Comparison of ENCODE assay signal across 18 cellular contexts in genomic region chr6:74551896-74552295, GRCh38.
A peak's percentile ranks its signal among the peaks of the same experiment; 100 is the strongest.
DNase-seq lines count a peak whose midpoint lies in the region; TF ChIP-seq lines count a peak whose summit lies in the region.
"Had no signal": no experiment of that assay in that cellular context is flagged by ENCODE, and none has a peak within 500 bp of the region (broad histone marks: within the 10 kb centered on the region; RNA-seq: fewer than 3 reads in every experiment).

No MANE protein-coding gene starts in this region.

- H3K79me1 ChIP-seq in mesendoderm (ENCODE audit: low read length), result no peaks in the 10 kb centered on the region

- TF ChIP-seq CTCF in BJ (IDR thresholded peaks at IDR 0.05; ENCODE audit: insufficient read depth, low read depth, low read length) (no peak), ovary (IDR thresholded peaks at IDR 0.05) (no peak)

- H4K5ac ChIP-seq in mesendoderm (ENCODE audit: low read length), result no peak overlapping the region

- CTCF ChIA-PET in BJ (lab: Yijun Ruan, JAX), result interaction anchor here (0.6 kb wide), 1 partner anchor 31 kb away, joined by 3 read pairs; no protein-coding TSS in a partner anchor

- TF ChIP-seq EP300 in ovary (IDR thresholded peaks at IDR 0.05), result no peak

- intact Hi-C loops in ovary (cut with DNase I), result no loop called here

- H3K4me3 ChIP-seq in BJ (ENCODE audit: low read depth, low read length) (no peak overlapping the region), ovary (no peak overlapping the region), mesendoderm (ENCODE audit: low read length) (no peak overlapping the region)

- H2BK15ac ChIP-seq in mesendoderm (replicated peaks; ENCODE audit: low read depth), result no peak overlapping the region

- H3K56ac ChIP-seq in mesendoderm (ENCODE audit: low read length), result no peak overlapping the region

- H3K9me3 ChIP-seq in ovary, result no peaks in the 10 kb centered on the region
- H3K9me3 ChIP-seq: Caco-2 had no signal

- no peaks in the 10 kb centered on the region for H3K27me3 ChIP-seq in BJ (ENCODE audit: control insufficient read depth, insufficient read depth, low read length)
- H3K27me3 ChIP-seq in ovary, result no peaks in the 10 kb centered on the region
- H3K27me3 ChIP-seq in mesendoderm (ENCODE audit: insufficient read depth, low read length, poor library complexity), result no peaks in the 10 kb centered on the region

- POLR2A ChIA-PET in BJ (lab: Charles Lee), result interaction anchor here (0.5 kb wide), 1 partner anchor 26 kb away, joined by 6 read pairs; no protein-coding TSS in a partner anchor

- no peak overlapping the region for H3K9ac ChIP-seq in mesendoderm (ENCODE audit: low read length)
- H3K9ac ChIP-seq: KMS-11 had no signal

- H2BK120ac ChIP-seq in mesendoderm (ENCODE audit: low read depth, low read length), result no peak overlapping the region

- H4K8ac ChIP-seq in mesendoderm (ENCODE audit: low read depth, low read length), result no peak overlapping the region

- DNase-seq in BJ (ENCODE audit: low read depth), result peak; percentile 2
- DNase-seq in LHCN-M2 (ENCODE audit: low read depth), result peak; percentile 43
- peak; percentile 77 for DNase-seq in fibroblast of gingiva (ENCODE audit: low read depth)
- peak; percentile 51 for DNase-seq in stromal cell of bone marrow (ENCODE audit: low read depth)
- DNase-seq in AML-193 (lab: John Stamatoyannopoulos, UW), result no peak
- no peak for DNase-seq in ovary
- no peak for DNase-seq in mesendoderm
- DNase-seq: ACHN, Caco-2, DMS79, GDM1, MM.1S, NCI-H1105 treated with DMSO at 0.1 percent for 48 hours, NCI-H2029, NCI-H2171 treated with DMSO at 0.1 percent for 48 hours, NCI-H510A, SIG-M5 had no signal

- H3K18ac ChIP-seq in mesendoderm (ENCODE audit: low read length), result no peak overlapping the region

- no peaks in the 10 kb centered on the region for H3K36me3 ChIP-seq in BJ (ENCODE audit: control insufficient read depth, insufficient read depth, low read length)
- H3K36me3 ChIP-seq in ovary, result no peaks in the 10 kb centered on the region
- no peaks in the 10 kb centered on the region for H3K36me3 ChIP-seq in mesendoderm (ENCODE audit: control insufficient read depth, insufficient read depth, low read length)

- no peak overlapping the region for H3K27ac ChIP-seq in ovary
- no peak overlapping the region for H3K27ac ChIP-seq in mesendoderm (ENCODE audit: low read depth, low read length)
- H3K27ac ChIP-seq: KMS-11 had no signal

- H3K79me2 ChIP-seq in mesendoderm (ENCODE audit: control insufficient read depth, insufficient read depth, low read length), result no peaks in the 10 kb centered on the region

- H3K23ac ChIP-seq in mesendoderm (ENCODE audit: low read length), result no peak overlapping the region

- H2BK5ac ChIP-seq in mesendoderm (ENCODE audit: low read length), result no peak overlapping the region

- H3K4me1 ChIP-seq in ovary (ENCODE audit: insufficient read depth) (no peaks in the 10 kb centered on the region), mesendoderm (ENCODE audit: control insufficient read depth, low read depth, low read length) (no peaks in the 10 kb centered on the region)
- H3K4me1 ChIP-seq: Caco-2 had no signal

- H3K4me2 ChIP-seq in mesendoderm (ENCODE audit: low read length), result no peak overlapping the region
- H3K4me2 ChIP-seq: KMS-11 had no signal

- H2AK5ac ChIP-seq in mesendoderm (ENCODE audit: low read length), result no peak overlapping the region

- no peak overlapping the region for H3K4ac ChIP-seq in mesendoderm (ENCODE audit: low read depth, low read length)

- no peak for TF ChIP-seq POLR2A in ovary (IDR thresholded peaks at IDR 0.05)

Comparison
In these comparisons a context has a peak if more than half of its experiments do, and no peak if none do; other contexts are left out.
1. DNase-seq: peak in BJ (single experiment), LHCN-M2 (single experiment), fibroblast of gingiva (single experiment) and stromal cell of bone marrow (single experiment); none in AML-193 (0 of 2), ovary (0 of 5) and mesendoderm (single experiment).